In the genomic region with DNA sequence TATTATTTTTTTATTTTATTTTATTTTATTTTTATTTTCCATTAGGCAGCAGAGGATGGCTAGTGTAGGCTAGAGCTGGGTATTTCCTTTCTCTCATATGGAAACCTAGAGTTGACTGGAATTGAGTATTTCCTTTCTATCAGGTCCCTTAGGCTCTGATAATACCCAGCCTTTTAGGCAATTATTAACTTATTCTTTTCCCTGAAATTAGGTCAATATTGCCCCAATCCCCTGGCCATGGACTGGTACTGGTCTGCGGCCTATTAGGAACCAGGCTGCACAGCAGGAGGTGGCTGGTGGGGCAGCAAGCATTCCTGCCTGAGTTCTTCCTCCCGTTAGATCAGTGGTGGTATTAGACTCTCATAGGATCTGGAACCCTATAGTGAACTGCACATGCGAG, we compare ENCODE assay signal across 29 cellular contexts.
"Had no signal": no experiment of that assay in that cellular context is flagged by ENCODE, and none has a peak within 500 bp of the region (broad histone marks: within the 10 kb centered on the region; RNA-seq: fewer than 3 reads in every experiment).

No MANE protein-coding gene starts in this region.

- H3K27me3 Mint-ChIP-seq: dendritic cell treated with granulocyte-macrophage colony-stimulating factor and Interleukin-4, amounts not matched to agents 40 ng/mL and 50 ng/mL, for 4 days; effector memory CD8-positive, alpha-beta T cell had no signal

- H3K4me3 ChIP-seq: colonic mucosa, coronary artery, dorsolateral prefrontal cortex, esophagus muscularis mucosa, esophagus squamous epithelium, gastrocnemius medialis, gastroesophageal sphincter, heart left ventricle, heart right ventricle had no signal

- H3K4me3 Mint-ChIP-seq: dendritic cell treated with granulocyte-macrophage colony-stimulating factor and Interleukin-4, amounts not matched to agents 40 ng/mL and 50 ng/mL, for 4 days; effector memory CD8-positive, alpha-beta T cell; endodermal cell had no signal

- H3K27ac ChIP-seq: colonic mucosa, coronary artery, dorsolateral prefrontal cortex, epithelial cell of prostate, esophagus muscularis mucosa, esophagus squamous epithelium, foreskin keratinocyte, gastrocnemius medialis, gastroesophageal sphincter, heart left ventricle, heart right ventricle had no signal

- H3K36me3 ChIP-seq: colonic mucosa, esophagus muscularis mucosa, esophagus squamous epithelium, gastrocnemius medialis, gastroesophageal sphincter, heart left ventricle, heart right ventricle had no signal

- H3K9me3 ChIP-seq: colonic mucosa, gastrocnemius medialis had no signal

- ATAC-seq: effector memory CD8-positive, alpha-beta T cell; esophagus mucosa; foreskin keratinocyte; gastrocnemius medialis; gastroesophageal sphincter; heart left ventricle; heart right ventricle had no signal

- H3K27ac Mint-ChIP-seq: dendritic cell treated with granulocyte-macrophage colony-stimulating factor and Interleukin-4, amounts not matched to agents 40 ng/mL and 50 ng/mL, for 4 days; effector memory CD8-positive, alpha-beta T cell; endodermal cell had no signal

- H3K27me3 ChIP-seq: colonic mucosa, dorsolateral prefrontal cortex, esophagus muscularis mucosa, esophagus squamous epithelium, foreskin keratinocyte, gastrocnemius medialis, gastroesophageal sphincter, heart right ventricle had no signal

- DNase-seq: colonic mucosa; cortex of kidney; dermis blood vessel endothelial cell; dorsolateral prefrontal cortex; effector CD4-positive, alpha-beta T cell; effector CD8-positive, alpha-beta T cell; effector memory CD4-positive, alpha-beta T cell; effector memory CD8-positive, alpha-beta T cell; endodermal cell; erythroblast; esophagus squamous epithelium; foreskin fibroblast; foreskin keratinocyte; foreskin melanocyte; gastrocnemius medialis; glutamatergic neuron; head of caudate nucleus; heart left ventricle; heart right ventricle had no signal

- FAIRE-seq: colon, endometrium, endothelial cell of umbilical vein, frontal cortex had no signal

- H3K4me1 ChIP-seq: colonic mucosa, esophagus muscularis mucosa, esophagus squamous epithelium, foreskin keratinocyte, gastrocnemius medialis, gastroesophageal sphincter, heart left ventricle, heart right ventricle had no signal

- H3K4me1 Mint-ChIP-seq: endodermal cell had no signal
